ENCODE assay signal across 1 cellular context in genomic region chr7:73369009-73369408, GRCh38.
TF ChIP-seq lines count a peak whose summit lies in the region.

No MANE protein-coding gene starts in this region.

TF ChIP-seq in HepG2, 621 proteins besides CTCF, POLR2A, EP300 and RAD21 (continued from another document):
- TF ChIP-seq ZNF687 (CRISPR knock-in tag; IDR thresholded peaks at IDR 0.05) (peak; percentile 40; the same call in 1 of the 2 replicates), FOXP4 (CRISPR knock-in tag; IDR thresholded peaks at IDR 0.05) (peak; percentile 20; the same call in 1 of the 2 replicates), NCOR1 (IDR thresholded peaks at IDR 0.05; ENCODE audit: borderline replicate concordance, low read length) (peak; percentile 51; the same call in 1 of the 2 replicates), ZMYM3 (CRISPR knock-in tag; IDR thresholded peaks at IDR 0.05) (0 out of 2 replicates have a peak, but pooled peaks have one; percentile 20), ZBTB7B (CRISPR knock-in tag; IDR thresholded peaks at IDR 0.05) (0 out of 2 replicates have a peak, but pooled peaks have one; percentile 41), ZNF549 (CRISPR knock-in tag; IDR thresholded peaks at IDR 0.05) (no peak), TMF1 (CRISPR knock-in tag; IDR thresholded peaks at IDR 0.05; ENCODE audit: low read depth) (no peak), ZNF790 (CRISPR knock-in tag; IDR thresholded peaks at IDR 0.05; ENCODE audit: borderline replicate concordance) (no peak), ZNF589 (CRISPR knock-in tag; conservative IDR thresholded peaks at IDR 0.05) (no peak), RELA (CRISPR knock-in tag; IDR thresholded peaks at IDR 0.05) (no peak), HNF4A (CRISPR knock-in tag; IDR thresholded peaks at IDR 0.05) (peak; percentile 78), ZNF777 (CRISPR knock-in tag; IDR thresholded peaks at IDR 0.05) (peak; percentile 92), UBTF (CRISPR knock-in tag; IDR thresholded peaks at IDR 0.05) (0 out of 2 replicates have a peak, but pooled peaks have one; percentile 25), MYC (CRISPR knock-in tag; IDR thresholded peaks at IDR 0.05; ENCODE audit: borderline replicate concordance) (0 out of 2 replicates have a peak, but pooled peaks have one; percentile 31), MAX (IDR thresholded peaks at IDR 0.05) (peak; percentile 44)
